23 cellular contexts compared by ENCODE assay signal in the genomic region with DNA sequence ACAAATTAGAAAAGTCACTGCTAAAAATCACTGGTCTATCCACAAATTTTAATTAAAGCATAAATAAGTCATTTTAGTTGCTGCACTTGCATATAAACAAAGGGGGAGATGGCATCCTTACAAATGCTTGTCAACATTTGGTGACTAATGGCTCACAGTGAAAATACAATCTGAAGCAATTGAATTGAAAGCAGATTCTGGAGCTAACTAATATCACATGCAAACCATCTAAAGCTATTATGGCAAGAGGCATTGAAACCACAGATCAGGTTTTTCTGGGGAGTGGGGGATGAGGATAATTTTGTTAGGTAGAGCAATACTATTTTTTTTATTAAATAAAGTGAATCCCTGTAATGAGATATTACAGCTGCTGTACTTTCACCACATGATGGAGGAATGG.
DNase-seq lines count a peak whose midpoint lies in the region; ATAC-seq and TF ChIP-seq lines count a peak whose summit lies in the region.
"Had no signal": no experiment of that assay in that cellular context is flagged by ENCODE, and none has a peak within 500 bp of the region (broad histone marks: within the 10 kb centered on the region; RNA-seq: fewer than 3 reads in every experiment).

No MANE protein-coding gene starts in this region.

- H3K4me3 ChIP-seq in HEK293 (ENCODE audit: low read depth, low read length) (no peak overlapping the region), adipocyte (ENCODE audit: low read length) (no peak overlapping the region), lower leg skin (ENCODE audit: low read depth, poor library complexity, severe bottlenecking) (no peak overlapping the region)
- H3K4me3 ChIP-seq: BLaER1 treated with 17β-estradiol and CSF1 and Interleukin-3, amounts not matched to agents 10 nM and 100 nM; MG63 had no signal

- H3K36me3 ChIP-seq in HEK293 (ENCODE audit: control insufficient read depth in 2 of 2, insufficient read depth in 1 of 2, low read length in 2 of 2), result no peaks in the 10 kb centered on the region
- no peaks in the 10 kb centered on the region for H3K36me3 ChIP-seq in adipocyte (ENCODE audit: control insufficient read depth, insufficient read depth, low read length, severe bottlenecking)
- H3K36me3 ChIP-seq: BLaER1 treated with 17β-estradiol and CSF1 and Interleukin-3, amounts not matched to agents 10 nM and 100 nM; MG63 had no signal

- no peaks in the 10 kb centered on the region for H3K27me3 ChIP-seq in adipocyte (replicated peaks; ENCODE audit: control insufficient read depth, insufficient read depth, low read length)
- H3K27me3 ChIP-seq: BLaER1 treated with 17β-estradiol and CSF1 and Interleukin-3, amounts not matched to agents 10 nM and 100 nM; MG63 had no signal

- ATAC-seq in GM18870 (IDR thresholded peaks at IDR 0.05; ENCODE audit: unreplicated experiment), result no peak

- DNase-seq in NCI-H1694 treated with DMSO at 0.1 percent for 48 hours (lab: John Stamatoyannopoulos, UW) (peak; percentile 1), NCI-H1694 (lab: John Stamatoyannopoulos, UW) (no peak), adipocyte (ENCODE audit: low read depth) (peak; percentile 70), left kidney (ENCODE audit: low read depth, low spot score) (peak; percentile 6), lower leg skin (ENCODE audit: low spot score in 2 of 2) (no peak)
- no peak for DNase-seq in activated naive CD4-positive, alpha-beta T cell treated with Interleukin-2 at 50 U/mL for 16 hours
- DNase-seq: AML-193; CD4-positive, alpha-beta T cell; GOT3; HCEC 1CT; IMR-90; KG1; MG63; NCI-H1930; NCI-H2107; NCI-H345; NCI-H510A treated with DMSO at 0.1 percent for 48 hours; SIG-M5; T-helper 2 cell had no signal

- no peak overlapping the region for H3K9ac ChIP-seq in adipocyte (ENCODE audit: low read length)
- H3K9ac ChIP-seq: BLaER1 treated with 17β-estradiol and CSF1 and Interleukin-3, amounts not matched to agents 10 nM and 100 nM had no signal

- no peak for TF ChIP-seq CTCF in HEK293 (tag by site-specific recombination; IDR thresholded peaks at IDR 0.05)
- TF ChIP-seq CTCF in lower leg skin (IDR thresholded peaks at IDR 0.05), result no peak

- H3K4me1 ChIP-seq in HEK293 (ENCODE audit: control insufficient read depth, insufficient read depth, low read length) (no peaks in the 10 kb centered on the region), adipocyte (ENCODE audit: control insufficient read depth, insufficient read depth, low read length) (peaks cover 22% of the 10 kb centered on the region)

- TF ChIP-seq POLR2A in lower leg skin (IDR thresholded peaks at IDR 0.05), result no peak

- CTCF ChIA-PET in HEK293 (lab: Yijun Ruan, JAX), result interaction anchor here (2.1 kb wide), 1 partner anchor 64 kb away, joined by 6 read pairs; no protein-coding TSS in a partner anchor

- H3K9me3 ChIP-seq in HEK293 (ENCODE audit: control insufficient read depth, insufficient read depth, low read depth, low read length) (no peaks in the 10 kb centered on the region), adipocyte (ENCODE audit: control insufficient read depth, low read length) (no peaks in the 10 kb centered on the region)
- H3K9me3 ChIP-seq: BLaER1 treated with 17β-estradiol and CSF1 and Interleukin-3, amounts not matched to agents 10 nM and 100 nM; MG63 had no signal

- POLR2A ChIA-PET in HEK293 (lab: Yijun Ruan, JAX), result interaction anchor here (0.9 kb wide), 1 partner anchor 10 kb away, joined by 3 read pairs; no protein-coding TSS in a partner anchor

- intact Hi-C loops in lower leg skin (cut with DNase I; ENCODE audit: low total_unique reads), result no loop called here

- no peak overlapping the region for H3K27ac ChIP-seq in HEK293 (ENCODE audit: extremely low read depth, low read depth, low read length)
- H3K27ac ChIP-seq: BLaER1 treated with 17β-estradiol and CSF1 and Interleukin-3, amounts not matched to agents 10 nM and 100 nM; RWPE1 had no signal

TF ChIP-seq in HEK293, 187 proteins besides CTCF, POLR2A, EP300 and RAD21:
- no peak for TF ChIP-seq ZNF654 (tag by site-specific recombination; IDR thresholded peaks at IDR 0.05; ENCODE audit: low read depth)
- peak; percentile 13 for TF ChIP-seq ZNF510 (tag by site-specific recombination; IDR thresholded peaks at IDR 0.05; ENCODE audit: insufficient replicate concordance)
TF ChIP-seq in HEK293: peak in this region for 1.

Comparison
In these comparisons a context has a peak if more than half of its experiments do, and no peak if none do; other contexts are left out.
1. DNase-seq: peak in NCI-H1694 treated with DMSO at 0.1 percent for 48 hours (single experiment), adipocyte (single experiment) and left kidney (single experiment); none in NCI-H1694 (single experiment), activated naive CD4-positive, alpha-beta T cell treated with Interleukin-2 at 50 U/mL for 16 hours (single experiment) and lower leg skin (0 of 2).